10 cellular contexts compared by ENCODE assay signal in the genomic region with DNA sequence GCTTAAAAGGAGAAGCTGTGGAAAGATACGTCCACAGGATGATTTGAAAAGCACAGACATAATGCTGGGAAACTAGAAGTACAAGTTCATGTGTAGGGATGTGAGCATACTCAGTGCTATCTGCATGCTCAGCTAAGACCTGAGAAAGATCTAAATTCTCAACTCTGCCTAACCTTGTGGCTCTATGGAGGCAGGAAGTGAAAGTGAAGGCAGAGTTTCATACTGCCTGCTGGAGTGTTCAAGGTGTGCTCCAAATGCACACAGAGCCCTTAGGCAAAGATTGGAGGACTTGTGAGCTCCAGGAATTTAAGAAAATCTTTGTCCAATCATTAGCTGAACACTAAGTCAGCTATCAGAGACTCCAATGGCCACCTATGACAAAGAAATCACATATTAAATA.
A peak's percentile ranks its signal among the peaks of the same experiment; 100 is the strongest.
DNase-seq lines count a peak whose midpoint lies in the region; ATAC-seq lines count a peak whose summit lies in the region.
"Had no signal": no experiment of that assay in that cellular context is flagged by ENCODE, and none has a peak within 500 bp of the region (broad histone marks: within the 10 kb centered on the region; RNA-seq: fewer than 3 reads in every experiment).

No MANE protein-coding gene starts in this region.

- ATAC-seq in GM18519 (IDR thresholded peaks at IDR 0.05; ENCODE audit: low FRiP score, unreplicated experiment): peak; percentile 76
- ATAC-seq in GM21576 (IDR thresholded peaks at IDR 0.05; ENCODE audit: unreplicated experiment): peak; percentile 91
- peak; percentile 69 for ATAC-seq in HG03558 (IDR thresholded peaks at IDR 0.05; ENCODE audit: extremely low read depth, unreplicated experiment)

- DNase-seq in germinal center (ENCODE audit: low spot score): peak; percentile 22
- no peak for DNase-seq in T-helper 9 cell
- no peak for DNase-seq in islet precursor cell
- no peak for DNase-seq in NCI-H748 (lab: John Stamatoyannopoulos, UW; ENCODE audit: unreplicated experiment)
- no peak for DNase-seq in SK-N-DZ (ENCODE audit: low spot score)
- DNase-seq: activated CD8-positive, alpha-beta memory T cell treated with anti-CD3 and anti-CD28 coated beads, Interleukin-2, amount 50 U/mL, for 4 hours; NCI-H2227 treated with DMSO at 0.1 percent for 48 hours had no signal
